Comparison of ENCODE assay signal across 20 cellular contexts in genomic region chr7:68547181-68547580, GRCh38.
A peak's percentile ranks its signal among the peaks of the same experiment; 100 is the strongest.
DNase-seq lines count a peak whose midpoint lies in the region; ATAC-seq and TF ChIP-seq lines count a peak whose summit lies in the region.
"Had no signal": no experiment of that assay in that cellular context is flagged by ENCODE, and none has a peak within 500 bp of the region (broad histone marks: within the 10 kb centered on the region; RNA-seq: fewer than 3 reads in every experiment).

No MANE protein-coding gene starts in this region.

- no peak overlapping the region for H3K27ac ChIP-seq in PC-9
- H3K27ac ChIP-seq in CD8-positive, alpha-beta memory T cell (ENCODE audit: low read depth, low read length) = no peak overlapping the region
- H3K27ac ChIP-seq: BLaER1 treated with 17β-estradiol and CSF1 and Interleukin-3, amounts not matched to agents 10 nM and 100 nM; RWPE1; SJCRH30 had no signal

- DNase-seq in ELR (ENCODE audit: low read depth) = peak; percentile 1
- no peak for DNase-seq in PC-9
- DNase-seq in fibroblast of pulmonary artery (ENCODE audit: low read depth) = peak; percentile 8
- no peak for DNase-seq in CD8-positive, alpha-beta memory T cell
- DNase-seq in activated T-cell treated with anti-CD3 and anti-CD28 coated beads, Interleukin-2, amount 50 U/mL, for 1 hour = no peak
- DNase-seq: DND-41, GF-D8, H9, IMR-90, Karpas-422, MM.1S, NCI-H1092 treated with DMSO at 0.1 percent for 48 hours, NCI-H1694 treated with DMSO at 0.1 percent for 48 hours, NCI-H446, OCI-M1, SJCRH30 had no signal

- CTCF ChIA-PET in PC-9 (lab: Charles Lee) = no interaction called here
- CTCF ChIA-PET in CD8-positive, alpha-beta memory T cell (lab: Charles Lee) = no interaction called here

- H3K9me2 ChIP-seq in PC-9 (ENCODE audit: insufficient read depth) = no peaks in the 10 kb centered on the region

- H3K36me3 ChIP-seq in PC-9 (ENCODE audit: low read depth) = no peaks in the 10 kb centered on the region
- no peaks in the 10 kb centered on the region for H3K36me3 ChIP-seq in CD8-positive, alpha-beta memory T cell (ENCODE audit: insufficient read depth, low read length)
- H3K36me3 ChIP-seq: BLaER1 treated with 17β-estradiol and CSF1 and Interleukin-3, amounts not matched to agents 10 nM and 100 nM; SJCRH30 had no signal

- no peak for TF ChIP-seq CTCF in PC-9 (conservative IDR thresholded peaks at IDR 0.05)
- no peak for TF ChIP-seq CTCF in fibroblast of pulmonary artery (IDR thresholded peaks at IDR 0.05; ENCODE audit: low read length, missing control alignments)

- no peak overlapping the region for H3K27ac Mint-ChIP-seq in CD8-positive, alpha-beta memory T cell

- H3K27me3 Mint-ChIP-seq in CD8-positive, alpha-beta memory T cell = no peaks in the 10 kb centered on the region

- intact Hi-C loops in PC-9 (cut with micrococcal nuclease; ENCODE audit: unreplicated experiment) = no loop called here

- BruUV-seq in PC-9 (replicated peaks; lab: Mats Ljungman, UMichigan) = no TSS peak

- H3K9me3 ChIP-seq in PC-9 (ENCODE audit: insufficient read depth, low read depth) = no peaks in the 10 kb centered on the region
- no peaks in the 10 kb centered on the region for H3K9me3 ChIP-seq in CD8-positive, alpha-beta memory T cell (ENCODE audit: low read length)
- H3K9me3 ChIP-seq: BLaER1 treated with 17β-estradiol and CSF1 and Interleukin-3, amounts not matched to agents 10 nM and 100 nM; SJCRH30 had no signal

- H3K4me1 ChIP-seq in PC-9 (replicated peaks; ENCODE audit: insufficient read depth) = peaks cover 14% of the 10 kb centered on the region
- no peaks in the 10 kb centered on the region for H3K4me1 ChIP-seq in CD8-positive, alpha-beta memory T cell (ENCODE audit: insufficient read depth, low read length)
- H3K4me1 ChIP-seq: BLaER1 treated with 17β-estradiol and CSF1 and Interleukin-3, amounts not matched to agents 10 nM and 100 nM; SJCRH30 had no signal

- no peaks in the 10 kb centered on the region for H3K79me2 ChIP-seq in PC-9 (ENCODE audit: low read depth)

- H3K27me3 ChIP-seq in PC-9 (ENCODE audit: insufficient read depth, low read depth) = no peaks in the 10 kb centered on the region
- H3K27me3 ChIP-seq in CD8-positive, alpha-beta memory T cell (ENCODE audit: insufficient read depth, low read length, poor library complexity, severe bottlenecking) = no peaks in the 10 kb centered on the region
- H3K27me3 ChIP-seq: BLaER1 treated with 17β-estradiol and CSF1 and Interleukin-3, amounts not matched to agents 10 nM and 100 nM had no signal

- no peak overlapping the region for H3K4me3 Mint-ChIP-seq in CD8-positive, alpha-beta memory T cell
- H3K4me3 Mint-ChIP-seq: H9 had no signal

- H3K4me1 Mint-ChIP-seq in CD8-positive, alpha-beta memory T cell = no peaks in the 10 kb centered on the region

- H4K20me1 ChIP-seq in PC-9 (ENCODE audit: insufficient read depth) = no peaks in the 10 kb centered on the region
- H4K20me1 ChIP-seq: BLaER1 treated with 17β-estradiol and CSF1 and Interleukin-3, amounts not matched to agents 10 nM and 100 nM had no signal

- H2AFZ ChIP-seq in PC-9 = no peak overlapping the region

- H3F3A ChIP-seq in PC-9 (ENCODE audit: insufficient read depth, low read depth) = peaks cover 7% of the 10 kb centered on the region; the same call in 1 of the 2 replicates

- no peak for ATAC-seq in HG03354 (IDR thresholded peaks at IDR 0.05; ENCODE audit: poor library complexity, severe bottlenecking, unreplicated experiment)
- ATAC-seq in HG03139 (IDR thresholded peaks at IDR 0.05; ENCODE audit: unreplicated experiment) = no peak

- no peaks in the 10 kb centered on the region for H3K36me3 Mint-ChIP-seq in CD8-positive, alpha-beta memory T cell

- H3K4me2 ChIP-seq in PC-9 = peak overlapping the region; percentile 28
- H3K4me2 ChIP-seq: BLaER1 treated with 17β-estradiol and CSF1 and Interleukin-3, amounts not matched to agents 10 nM and 100 nM had no signal

- peaks cover 2 to 21% (median 8%) of the 10 kb centered on the region in 5 donors for H3K9me3 Mint-ChIP-seq in CD8-positive, alpha-beta memory T cell
- H3K9me3 Mint-ChIP-seq: H9 had no signal

- POLR2A ChIA-PET in PC-9 (lab: Charles Lee; ENCODE audit: unreplicated experiment) = no interaction called here
- POLR2A ChIA-PET in CD8-positive, alpha-beta memory T cell (lab: Charles Lee) = no interaction called here

- H3K4me3 ChIP-seq in PC-9 (no peak overlapping the region), fibroblast of pulmonary artery (replicated peaks; ENCODE audit: low read depth, low read length) (no peak overlapping the region)
- no peak overlapping the region for H3K4me3 ChIP-seq in CD8-positive, alpha-beta memory T cell (ENCODE audit: low read length)
- H3K4me3 ChIP-seq: BLaER1 treated with 17β-estradiol and CSF1 and Interleukin-3, amounts not matched to agents 10 nM and 100 nM; SJCRH30 had no signal

Comparison
In these comparisons a context has a peak if more than half of its experiments do, and no peak if none do; other contexts are left out.
1. DNase-seq: peak in ELR (single experiment) and fibroblast of pulmonary artery (single experiment); none in PC-9 (0 of 2), CD8-positive, alpha-beta memory T cell (0 of 5) and activated T-cell treated with anti-CD3 and anti-CD28 coated beads, Interleukin-2, amount 50 U/mL, for 1 hour (single experiment).